1 cellular context compared by ENCODE assay signal in the genomic region with DNA sequence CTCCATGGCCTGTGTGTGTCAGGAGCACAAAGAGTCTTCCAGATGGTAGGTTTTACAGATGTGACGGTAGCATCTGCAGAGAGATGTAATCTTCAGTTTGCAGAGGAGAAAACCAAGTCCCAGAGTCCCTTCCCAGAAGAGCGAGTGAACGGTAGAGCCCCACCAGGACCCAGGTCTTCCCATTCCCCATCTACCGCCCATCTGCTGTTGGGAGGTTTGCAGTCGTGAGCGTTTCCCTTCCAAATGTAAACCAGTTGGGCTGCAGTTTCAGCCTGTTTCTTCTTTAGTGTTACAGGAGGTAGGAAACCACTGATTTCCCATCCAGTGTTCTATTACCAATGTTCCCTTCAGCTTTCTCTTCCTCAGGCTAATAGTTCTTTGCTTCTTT.
TF ChIP-seq lines count a peak whose summit lies in the region.

No MANE protein-coding gene starts in this region.

TF ChIP-seq in HCT116, 20 proteins besides CTCF, POLR2A, EP300 and RAD21 (continued from another document):
- TF ChIP-seq, protein P1, sequence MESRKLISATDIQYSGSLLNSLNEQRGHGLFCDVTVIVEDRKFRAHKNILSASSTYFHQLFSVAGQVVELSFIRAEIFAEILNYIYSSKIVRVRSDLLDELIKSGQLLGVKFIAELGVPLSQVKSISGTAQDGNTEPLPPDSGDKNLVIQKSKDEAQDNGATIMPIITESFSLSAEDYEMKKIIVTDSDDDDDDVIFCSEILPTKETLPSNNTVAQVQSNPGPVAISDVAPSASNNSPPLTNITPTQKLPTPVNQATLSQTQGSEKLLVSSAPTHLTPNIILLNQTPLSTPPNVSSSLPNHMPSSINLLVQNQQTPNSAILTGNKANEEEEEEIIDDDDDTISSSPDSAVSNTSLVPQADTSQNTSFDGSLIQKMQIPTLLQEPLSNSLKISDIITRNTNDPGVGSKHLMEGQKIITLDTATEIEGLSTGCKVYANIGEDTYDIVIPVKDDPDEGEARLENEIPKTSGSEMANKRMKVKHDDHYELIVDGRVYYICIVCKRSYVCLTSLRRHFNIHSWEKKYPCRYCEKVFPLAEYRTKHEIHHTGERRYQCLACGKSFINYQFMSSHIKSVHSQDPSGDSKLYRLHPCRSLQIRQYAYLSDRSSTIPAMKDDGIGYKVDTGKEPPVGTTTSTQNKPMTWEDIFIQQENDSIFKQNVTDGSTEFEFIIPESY (IDR thresholded peaks at IDR 0.05; ENCODE audit: extremely low read depth, insufficient replicate concordance, low read length), result no peak
- TF ChIP-seq POLR2AphosphoS5 (IDR thresholded peaks at IDR 0.05; ENCODE audit: low read depth, low read length) (no peak), CEBPB (IDR thresholded peaks at IDR 0.05; ENCODE audit: low read depth) (no peak)
